Comparison of ENCODE assay signal across 9 cellular contexts in genomic region chrX:24561121-24561520, GRCh38.
A peak's percentile ranks its signal among the peaks of the same experiment; 100 is the strongest.
DNase-seq lines count a peak whose midpoint lies in the region; ATAC-seq and TF ChIP-seq lines count a peak whose summit lies in the region.
"Had no signal": no experiment of that assay in that cellular context is flagged by ENCODE, and none has a peak within 500 bp of the region (broad histone marks: within the 10 kb centered on the region; RNA-seq: fewer than 3 reads in every experiment).

No MANE protein-coding gene starts in this region.

- no peaks in the 10 kb centered on the region for H3K27me3 ChIP-seq in Karpas-422 (ENCODE audit: low read length)

- H3K4me3 ChIP-seq in GM12865 (ENCODE audit: low read depth, low read length): no peak overlapping the region
- no peak overlapping the region for H3K4me3 ChIP-seq in Karpas-422 (ENCODE audit: low read length)

- no peaks in the 10 kb centered on the region for H3K79me2 ChIP-seq in Karpas-422 (ENCODE audit: low read length)

- no peaks in the 10 kb centered on the region for H3K4me1 ChIP-seq in Karpas-422 (ENCODE audit: low read length)

- peak; percentile 29 for TF ChIP-seq CTCF in GM12865 (IDR thresholded peaks at IDR 0.05; ENCODE audit: insufficient read depth, low read depth, low read length, missing control alignments)

- no peak overlapping the region for H3K4me2 ChIP-seq in Karpas-422 (ENCODE audit: low read depth, low read length, poor library complexity, severe bottlenecking)

- H3K27ac ChIP-seq in Karpas-422 (ENCODE audit: low read length): no peak overlapping the region

- no peaks in the 10 kb centered on the region for H3K9me2 ChIP-seq in Karpas-422 (replicated peaks; ENCODE audit: insufficient read depth, low read length)

- H4K20me1 ChIP-seq in Karpas-422 (ENCODE audit: insufficient read depth, low read depth, low read length): no peaks in the 10 kb centered on the region

- ATAC-seq in sciatic nerve: no peak
- no peak for ATAC-seq in HG03039 (IDR thresholded peaks at IDR 0.05; ENCODE audit: unreplicated experiment)

- H2AFZ ChIP-seq in Karpas-422 (ENCODE audit: low read length): no peak overlapping the region

- intact Hi-C loops in sciatic nerve (cut with DNase I): no loop called here

- no peak overlapping the region for H3K9ac ChIP-seq in Karpas-422 (ENCODE audit: low read length)

- no peaks in the 10 kb centered on the region for H3K9me3 ChIP-seq in Karpas-422 (ENCODE audit: low read length)

- H3K36me3 ChIP-seq in Karpas-422 (ENCODE audit: insufficient read depth, low read length): no peaks in the 10 kb centered on the region

- DNase-seq in 8988T (peak; percentile 15), GM12865 (ENCODE audit: low read depth) (peak; percentile 32), Karpas-422 (peak; percentile 77), dermis microvascular lymphatic vessel endothelial cell (ENCODE audit: low read depth in 2 of 2) (peak; percentile 6 to 56), sciatic nerve (ENCODE audit: low spot score) (no peak), activated T-cell treated with anti-CD3 and anti-CD28 coated beads for 4 hours (no peak)
- no peak for DNase-seq in activated CD4-positive, CD25-positive, alpha-beta regulatory T cell (lab: John Stamatoyannopoulos, UW)
- DNase-seq: NCI-H1105 had no signal

Comparison
In these comparisons a context has a peak if more than half of its experiments do, and no peak if none do; other contexts are left out.
1. DNase-seq: peak in 8988T (single experiment), GM12865 (single experiment), Karpas-422 (single experiment) and dermis microvascular lymphatic vessel endothelial cell (2 of 2); none in activated CD4-positive, CD25-positive, alpha-beta regulatory T cell (0 of 4), sciatic nerve (single experiment) and activated T-cell treated with anti-CD3 and anti-CD28 coated beads for 4 hours (single experiment).